15 cellular contexts compared by ENCODE assay signal in genomic region chr10:66823301-66823700, GRCh38.
"Had no signal": no experiment of that assay in that cellular context is flagged by ENCODE, and none has a peak within 500 bp of the region (broad histone marks: within the 10 kb centered on the region; RNA-seq: fewer than 3 reads in every experiment).

No MANE protein-coding gene starts in this region.

- H3K4me1 ChIP-seq: esophagus muscularis mucosa, left lung, lower lobe of right lung had no signal

- H3K36me3 ChIP-seq: esophagus muscularis mucosa, gastrocnemius medialis, heart left ventricle, left lung, lower lobe of right lung had no signal

- H3K4me3 ChIP-seq: coronary artery, esophagus muscularis mucosa, gastrocnemius medialis, heart left ventricle, hepatocyte, left lung, lower lobe of right lung had no signal

- ATAC-seq: foreskin keratinocyte, left cardiac atrium, lower lobe of right lung had no signal

- H3K27ac Mint-ChIP-seq: mesothelial cell of epicardium had no signal

- H3K9me3 Mint-ChIP-seq: mesothelial cell of epicardium had no signal

- H3K36me3 Mint-ChIP-seq: mesothelial cell of epicardium had no signal

- H3K4me1 Mint-ChIP-seq: mesothelial cell of epicardium had no signal

- H3K27ac ChIP-seq: coronary artery, esophagus muscularis mucosa, foreskin keratinocyte, gastrocnemius medialis, heart left ventricle, hepatocyte, left lung, lower lobe of right lung had no signal

- H3K4me3 Mint-ChIP-seq: mesothelial cell of epicardium had no signal

- H3K27me3 ChIP-seq: dorsolateral prefrontal cortex, esophagus muscularis mucosa, foreskin keratinocyte, gastrocnemius medialis, heart left ventricle, hepatocyte, left lung had no signal

- H2AFZ ChIP-seq: hepatocyte had no signal

- H3K9me3 ChIP-seq: esophagus muscularis mucosa, gastrocnemius medialis, heart left ventricle, left lung, lower lobe of right lung had no signal

- H3K79me2 ChIP-seq: hepatocyte had no signal

- DNase-seq: dermis blood vessel endothelial cell; effector CD4-positive, alpha-beta T cell; effector memory CD4-positive, alpha-beta T cell; foreskin keratinocyte; gastrocnemius medialis; heart left ventricle; left cardiac atrium; left lung; lower lobe of right lung; mesenchymal stem cell had no signal

- H3K4me2 ChIP-seq: hepatocyte had no signal
